In genomic region chr11:88398372-88399140, GRCh38 we compare ENCODE assay signal across 10 cellular contexts.
A peak's percentile ranks its signal among the peaks of the same experiment; 100 is the strongest.
DNase-seq lines count a peak whose midpoint lies in the region; ATAC-seq, FAIRE-seq and TF ChIP-seq lines count a peak whose summit lies in the region.
"Had no signal": no experiment of that assay in that cellular context is flagged by ENCODE, and none has a peak within 500 bp of the region (broad histone marks: within the 10 kb centered on the region; RNA-seq: fewer than 3 reads in every experiment).

No MANE protein-coding gene starts in this region.

- H3K27me3 ChIP-seq in small intestine (ENCODE audit: control insufficient read depth in 2 of 2, insufficient read depth in 2 of 2, low read length in 2 of 2) = no peaks in the 10 kb centered on the region
- H3K27me3 ChIP-seq: adrenal gland, gastroesophageal sphincter had no signal

- no peak overlapping the region for H3K27ac Mint-ChIP-seq in activated CD4-positive, alpha-beta T cell treated with anti-CD3 and anti-CD28 coated beads, Interleukin-2, amount 10 ng/mL, durations not matched to agents 24 days and 14 days
- H3K27ac Mint-ChIP-seq: activated B cell treated with CpG ODN at 0.5 μM for 24 hours had no signal

- WGBS in small intestine, 3 donors = 31 to 38% (median 32%) methylated on average over 3 of the region's 3 CpGs

- no peaks in the 10 kb centered on the region for H3K27me3 Mint-ChIP-seq in activated CD4-positive, alpha-beta T cell treated with anti-CD3 and anti-CD28 coated beads, Interleukin-2, amount 10 ng/mL, durations not matched to agents 24 days and 14 days
- H3K27me3 Mint-ChIP-seq: activated B cell treated with CpG ODN at 0.5 μM for 24 hours had no signal

- no peaks in the 10 kb centered on the region for H3K36me3 ChIP-seq in small intestine (ENCODE audit: control insufficient read depth in 2 of 2, insufficient read depth in 2 of 2, low read length in 2 of 2)
- H3K36me3 ChIP-seq: adrenal gland, gastroesophageal sphincter had no signal

- peaks cover 12% of the 10 kb centered on the region for H3K4me1 Mint-ChIP-seq in activated CD4-positive, alpha-beta T cell treated with anti-CD3 and anti-CD28 coated beads, Interleukin-2, amount 10 ng/mL, durations not matched to agents 24 days and 14 days
- H3K4me1 Mint-ChIP-seq: activated B cell treated with CpG ODN at 0.5 μM for 24 hours had no signal

- FAIRE-seq in small intestine (lab: Jason Lieb, UNC) = peak; percentile 10

- no peak overlapping the region for H3K27ac ChIP-seq in small intestine (ENCODE audit: low read depth in 1 of 2, low read length in 1 of 2)
- H3K27ac ChIP-seq: adrenal gland had no signal

- no peaks in the 10 kb centered on the region for H3K36me3 Mint-ChIP-seq in activated CD4-positive, alpha-beta T cell treated with anti-CD3 and anti-CD28 coated beads, Interleukin-2, amount 10 ng/mL, durations not matched to agents 24 days and 14 days (ENCODE audit: low read depth)

- no peak for TF ChIP-seq CTCF in epithelial cell of esophagus (IDR thresholded peaks at IDR 0.05; ENCODE audit: insufficient read depth, low read depth, low read length, missing control alignments)

- H3K9me3 ChIP-seq in small intestine (ENCODE audit: control insufficient read depth, low read depth) = no peaks in the 10 kb centered on the region
- H3K9me3 ChIP-seq: adrenal gland, gastroesophageal sphincter had no signal

- H3K4me3 Mint-ChIP-seq in activated CD4-positive, alpha-beta T cell treated with anti-CD3 and anti-CD28 coated beads, Interleukin-2, amount 10 ng/mL, durations not matched to agents 24 days and 14 days = no peak overlapping the region
- H3K4me3 Mint-ChIP-seq: activated B cell treated with CpG ODN at 0.5 μM for 24 hours had no signal

- peak; percentile 8 for DNase-seq in NCI-H69 (lab: John Stamatoyannopoulos, UW)
- DNase-seq in epithelial cell of esophagus (ENCODE audit: low read depth) = peak; percentile 92
- no peak for DNase-seq in small intestine
- DNase-seq in NCI-H526 (lab: John Stamatoyannopoulos, UW) = no peak
- DNase-seq in NCI-H146 treated with DMSO at 0.1 percent for 48 hours (lab: John Stamatoyannopoulos, UW; ENCODE audit: unreplicated experiment) = no peak
- no peak for DNase-seq in activated CD4-positive, alpha-beta T cell treated with anti-CD3 and anti-CD28 coated beads, Interleukin-2, amount 10 ng/mL, durations not matched to agents 24 days and 14 days
- DNase-seq: activated B cell treated with CpG ODN at 0.5 μM for 24 hours had no signal

- H3K4me3 ChIP-seq in epithelial cell of esophagus (ENCODE audit: low read length) = no peak overlapping the region
- no peak overlapping the region for H3K4me3 ChIP-seq in small intestine (ENCODE audit: low read depth in 1 of 2, low read length in 2 of 2)
- H3K4me3 ChIP-seq: adrenal gland, gastroesophageal sphincter had no signal

- peak; percentile 65 for ATAC-seq in GM21360 (IDR thresholded peaks at IDR 0.05; ENCODE audit: unreplicated experiment)
- ATAC-seq: gastroesophageal sphincter had no signal

- peaks cover 0 to 2% of the 10 kb centered on the region in 2 donors for H3K4me1 ChIP-seq in small intestine (ENCODE audit: control insufficient read depth in 2 of 2, insufficient read depth in 1 of 2, low read depth in 1 of 2, low read length in 1 of 2)

- intact Hi-C loops in activated CD4-positive, alpha-beta T cell treated with anti-CD3 and anti-CD28 coated beads, Interleukin-2, amount 10 ng/mL, durations not matched to agents 24 days and 14 days (cut with micrococcal nuclease) = no loop called here

- H3K9me3 Mint-ChIP-seq in activated CD4-positive, alpha-beta T cell treated with anti-CD3 and anti-CD28 coated beads, Interleukin-2, amount 10 ng/mL, durations not matched to agents 24 days and 14 days = peaks cover 4% of the 10 kb centered on the region
- H3K9me3 Mint-ChIP-seq: activated B cell treated with CpG ODN at 0.5 μM for 24 hours had no signal

Comparison
In these comparisons a context has a peak if more than half of its experiments do, and no peak if none do; other contexts are left out.
1. DNase-seq: peak in NCI-H69 (single experiment) and epithelial cell of esophagus (single experiment); none in small intestine (single experiment), NCI-H526 (0 of 2), NCI-H146 treated with DMSO at 0.1 percent for 48 hours (single experiment) and activated CD4-positive, alpha-beta T cell treated with anti-CD3 and anti-CD28 coated beads, Interleukin-2, amount 10 ng/mL, durations not matched to agents 24 days and 14 days (single experiment).